ENCODE assay signal across 8 cellular contexts in the genomic region with DNA sequence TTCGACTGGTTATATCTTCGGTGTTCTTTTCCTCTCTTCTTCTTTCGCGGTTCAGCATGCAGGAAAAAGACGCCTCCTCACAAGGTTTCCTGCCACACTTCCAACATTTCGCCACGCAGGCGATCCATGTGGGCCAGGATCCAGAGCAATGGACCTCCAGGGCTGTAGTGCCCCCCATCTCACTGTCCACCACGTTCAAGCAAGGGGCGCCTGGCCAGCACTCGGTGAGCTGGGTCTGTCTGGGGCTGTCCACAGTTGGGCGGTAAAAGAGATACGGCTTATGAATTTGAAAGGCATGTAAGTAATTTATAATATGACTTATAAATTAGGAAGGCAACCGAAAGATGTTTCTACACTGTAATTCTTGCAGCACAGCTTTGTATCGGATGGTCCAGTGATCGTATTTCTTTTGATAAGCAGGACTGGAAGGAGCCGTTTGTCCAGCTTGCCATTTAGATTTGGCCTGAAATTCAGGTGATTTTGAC. TPM values are rescaled to one million over a fixed set of nuclear protein-coding genes. Genes with fewer than 3 reads are reported as not detected.
DNase-seq lines count a peak whose midpoint lies in the region; ATAC-seq and TF ChIP-seq lines count a peak whose summit lies in the region.

No MANE protein-coding gene starts in this region.

- no peak for ATAC-seq in CD8-positive, alpha-beta T cell
- no peak for ATAC-seq in activated B cell treated with CpG ODN at 0.5 μM for 24 hours (ENCODE audit: low read depth)
- ATAC-seq in Right ventricle myocardium superior (ENCODE audit: poor library complexity), result peak; percentile 51

- peak overlapping the region; percentile 92 for H3K4me3 Mint-ChIP-seq in CD8-positive, alpha-beta T cell
- H3K4me3 Mint-ChIP-seq in activated B cell treated with CpG ODN at 0.5 μM for 24 hours, result peak overlapping the region; percentile 95

- TF ChIP-seq CTCF in CD8-positive, alpha-beta T cell (IDR thresholded peaks at IDR 0.05), result no peak
- TF ChIP-seq CTCF in activated B cell treated with CpG ODN at 0.5 μM for 24 hours (IDR thresholded peaks at IDR 0.05), result no peak

- peak overlapping the region; percentile 95 for H3K27ac Mint-ChIP-seq in CD8-positive, alpha-beta T cell
- H3K27ac Mint-ChIP-seq in activated B cell treated with CpG ODN at 0.5 μM for 24 hours, result peak overlapping the region; percentile 98

- H3K27ac ChIP-seq in CD8-positive, alpha-beta T cell (ENCODE audit: low read depth, low read length), result peak overlapping the region; percentile 88
- peak overlapping the region; percentile 89 for H3K27ac ChIP-seq in rectal smooth muscle tissue (ENCODE audit: low read depth, low read length)

- peaks cover under 1% of the 10 kb centered on the region for H3K27me3 Mint-ChIP-seq in CD8-positive, alpha-beta T cell (ENCODE audit: low read depth)
- H3K27me3 Mint-ChIP-seq in activated B cell treated with CpG ODN at 0.5 μM for 24 hours, result peaks cover 5% of the 10 kb centered on the region

- peaks cover 30% of the 10 kb centered on the region for H3K4me1 Mint-ChIP-seq in CD8-positive, alpha-beta T cell (ENCODE audit: low read depth)
- H3K4me1 Mint-ChIP-seq in activated B cell treated with CpG ODN at 0.5 μM for 24 hours, result peaks cover 26% of the 10 kb centered on the region

- POLR2A ChIA-PET in CD8-positive, alpha-beta T cell (lab: Charles Lee), result interaction anchor here (0.5 to 4.0 kb wide), 12 partner anchors 9 to 670 kb away, joined by 3 to 111 read pairs (median 5); a partner anchor contains a TSS
- POLR2A ChIA-PET in HEK293T (lab: Yijun Ruan, JAX) (interaction anchor here (0.7 to 3.8 kb wide), 48 partner anchors 9 to 273 kb away, joined by 3 to 103 read pairs (median 6); a partner anchor contains a TSS), activated B cell treated with CpG ODN at 0.5 μM for 24 hours (lab: Charles Lee) (interaction anchor here (0.6 to 3.9 kb wide), 9 partner anchors 10 to 669 kb away, joined by 3 to 83 read pairs (median 5); a partner anchor contains a TSS)

- H3K4me1 ChIP-seq in CD8-positive, alpha-beta T cell (ENCODE audit: insufficient read depth, low read length), result peaks cover 14% of the 10 kb centered on the region
- H3K4me1 ChIP-seq in rectal smooth muscle tissue (ENCODE audit: control insufficient read depth, insufficient read depth, low read length), result peaks cover 6% of the 10 kb centered on the region

- H3K36me3 ChIP-seq in CD8-positive, alpha-beta T cell (ENCODE audit: insufficient read depth, low read length), result no peaks in the 10 kb centered on the region
- H3K36me3 ChIP-seq in rectal smooth muscle tissue (ENCODE audit: control insufficient read depth, insufficient read depth, low read length), result no peaks in the 10 kb centered on the region

- CTCF ChIA-PET in CD8-positive, alpha-beta T cell (lab: Charles Lee), result interaction anchor here (0.9 to 3.0 kb wide), 3 partner anchors 10 to 57 kb away, joined by 3 to 11 read pairs (median 6); a partner anchor contains a TSS
- CTCF ChIA-PET in HEK293T (lab: Yijun Ruan, JAX) (interaction anchor here (1.0 to 1.1 kb wide), 2 partner anchors 28 to 34 kb away, joined by 3 to 5 read pairs; no protein-coding TSS in a partner anchor), activated B cell treated with CpG ODN at 0.5 μM for 24 hours (lab: Charles Lee) (interaction anchor here (2.0 kb wide), 1 partner anchor 57 kb away, joined by 7 read pairs; a partner anchor contains a TSS)

- H3K9me3 Mint-ChIP-seq in CD8-positive, alpha-beta T cell, result no peaks in the 10 kb centered on the region
- H3K9me3 Mint-ChIP-seq in activated B cell treated with CpG ODN at 0.5 μM for 24 hours, result no peaks in the 10 kb centered on the region

- intact Hi-C loops in CD8-positive, alpha-beta T cell (cut with DNase I, micrococcal nuclease), result loop anchor here (1.0 to 10.0 kb wide), 5 partner anchors 189 to 670 kb away; a partner anchor contains a TSS
- intact Hi-C loops in activated B cell treated with CpG ODN at 0.5 μM for 24 hours (cut with micrococcal nuclease), result loop anchor here (1.0 kb wide), 2 partner anchors 206 to 670 kb away; a partner anchor contains a TSS
- intact Hi-C loops in Right ventricle myocardium superior (cut with DNase I), result no loop called here

- peak overlapping the region; percentile 66 for H3K9ac ChIP-seq in rectal smooth muscle tissue (ENCODE audit: low read length)

- H3K36me3 Mint-ChIP-seq in CD8-positive, alpha-beta T cell, result peaks cover 10% of the 10 kb centered on the region
- peaks cover 7% of the 10 kb centered on the region for H3K36me3 Mint-ChIP-seq in activated B cell treated with CpG ODN at 0.5 μM for 24 hours (ENCODE audit: low read depth)

- H3K9me3 ChIP-seq in CD8-positive, alpha-beta T cell (ENCODE audit: low read length), result no peaks in the 10 kb centered on the region

- no peak for DNase-seq in CD8-positive, alpha-beta T cell
- DNase-seq in HEK293T (ENCODE audit: extremely low spot score) (no peak), activated B cell treated with CpG ODN at 0.5 μM for 24 hours (no peak), Right ventricle myocardium superior (peak; percentile 58), NCI-H2227 treated with DMSO at 0.1 percent for 48 hours (lab: John Stamatoyannopoulos, UW) (no peak), AG08395 (ENCODE audit: low spot score) (no peak)
- DNase-seq in activated CD4-positive, alpha-beta T cell treated with anti-CD3 and anti-CD28 coated beads for 1 hour, result no peak

- no peaks in the 10 kb centered on the region for H3K27me3 ChIP-seq in CD8-positive, alpha-beta T cell (ENCODE audit: insufficient read depth, low read length)
- H3K27me3 ChIP-seq in rectal smooth muscle tissue (ENCODE audit: control insufficient read depth, insufficient read depth, low read length), result no peaks in the 10 kb centered on the region

- H3K4me3 ChIP-seq in CD8-positive, alpha-beta T cell (ENCODE audit: low read depth, low read length), result peak overlapping the region; percentile 70
- H3K4me3 ChIP-seq in rectal smooth muscle tissue (ENCODE audit: low read length), result peak overlapping the region; percentile 81

TF ChIP-seq in HEK293T, 16 proteins besides CTCF, POLR2A, EP300 and RAD21:
- TF ChIP-seq L3MBTL2 (conservative IDR thresholded peaks at IDR 0.05), result peak; percentile 88
- no peak for TF ChIP-seq NFRKB (IDR thresholded peaks at IDR 0.05)
TF ChIP-seq in HEK293T: peak in this region for 1.

RNA-seq across cellular contexts. Expression of a gene that starts 0.3 kb away (rescaled TPM):
- 10 to 100 TPM; 15.5 to 19.1 TPM for total RNA-seq in CD8-positive, alpha-beta T cell
- total RNA-seq in activated B cell treated with CpG ODN at 0.5 μM for 24 hours (4.3 TPM in 2 replicates), Right ventricle myocardium superior (0.59 TPM)

RNA-seq across cellular contexts. Expression of a gene that starts 56.9 kb away (rescaled TPM):
- 10 to 100 TPM; 40.0 to 40.9 TPM for total RNA-seq in CD8-positive, alpha-beta T cell
- 20.9 and 21.2 TPM in 2 replicates for total RNA-seq in activated B cell treated with CpG ODN at 0.5 μM for 24 hours
- 9.1 TPM for total RNA-seq in Right ventricle myocardium superior
